In genomic region chr17:3972931-3973330, GRCh38 we compare ENCODE assay signal across 21 cellular contexts. TPM values are rescaled to one million over a fixed set of nuclear protein-coding genes. Genes with fewer than 3 reads are reported as not detected.
A peak's percentile ranks its signal among the peaks of the same experiment; 100 is the strongest.
DNase-seq lines count a peak whose midpoint lies in the region; ATAC-seq, FAIRE-seq and TF ChIP-seq lines count a peak whose summit lies in the region.
"Had no signal": no experiment of that assay in that cellular context is flagged by ENCODE, and none has a peak within 500 bp of the region (broad histone marks: within the 10 kb centered on the region; RNA-seq: fewer than 3 reads in every experiment).

No MANE protein-coding gene starts in this region.

- H3K79me1 ChIP-seq in neuronal stem cell (ENCODE audit: low read depth, low read length): peaks cover 2% of the 10 kb centered on the region

- ATAC-seq in activated T-cell treated with anti-CD3 and anti-CD28 coated beads, Interleukin-2, amount 50 U/mL, for 72 hours (replicated peaks in 1 of 2): no peak
- no peak for ATAC-seq in activated T-cell treated with anti-CD3 and anti-CD28 coated beads, Interleukin-2, amount 50 U/mL, for 4 hours
- ATAC-seq in HG03175 (IDR thresholded peaks at IDR 0.05; ENCODE audit: unreplicated experiment): no peak
- ATAC-seq: activated CD4-positive, CD25-positive, alpha-beta regulatory T cell treated with anti-CD3 and anti-CD28 coated beads, Interleukin-2, amount 50 U/mL, for 24 hours had no signal

- peaks cover 0 to 6% of the 10 kb centered on the region in 2 donors for H3K4me1 ChIP-seq in neuronal stem cell (ENCODE audit: control insufficient read depth in 2 of 2, insufficient read depth in 1 of 2, low read depth in 1 of 2, low read length in 2 of 2)
- H3K4me1 ChIP-seq: A549 had no signal

- no peak overlapping the region for H3K14ac ChIP-seq in neuronal stem cell (ENCODE audit: low read length)

- no peak for TF ChIP-seq CTCF in chondrocyte (IDR thresholded peaks at IDR 0.05)

- no peaks in the 10 kb centered on the region for H3K36me3 ChIP-seq in neuronal stem cell (replicated peaks in 1 of 2; ENCODE audit: control insufficient read depth in 2 of 2, insufficient read depth in 2 of 2, low read length in 2 of 2)
- H3K36me3 ChIP-seq: esophagus muscularis mucosa, stomach, upper lobe of left lung had no signal

- no peak overlapping the region for H3K18ac ChIP-seq in neuronal stem cell (ENCODE audit: low read length)

- peaks cover 0 to 8% (median 0%) of the 10 kb centered on the region in 3 experiments for H3K27me3 ChIP-seq in neuronal stem cell (ENCODE audit: control insufficient read depth in 3 of 3, insufficient read depth in 3 of 3, low read depth in 1 of 3, low read length in 3 of 3)
- H3K27me3 ChIP-seq: esophagus muscularis mucosa, stomach, upper lobe of left lung had no signal

- H3K9me3 Mint-ChIP-seq in activated T-cell treated with anti-CD3 and anti-CD28 coated beads, Interleukin-2, amount 50 U/mL, for 72 hours: peaks cover 6 to 8% of the 10 kb centered on the region in 2 donors
- H3K9me3 Mint-ChIP-seq in activated T-cell treated with anti-CD3 and anti-CD28 coated beads, Interleukin-2, amount 50 U/mL, for 4 hours: peaks cover 7% of the 10 kb centered on the region
- peaks cover 8% of the 10 kb centered on the region for H3K9me3 Mint-ChIP-seq in chondrocyte (ENCODE audit: low read depth)

- H3K9ac ChIP-seq in neuronal stem cell (ENCODE audit: low read depth, low read length, poor library complexity): no peak overlapping the region

- FAIRE-seq in HTR-8/SVneo (lab: Jason Lieb, UNC): peak; percentile 42
- FAIRE-seq: A549 had no signal

- no peak overlapping the region for H4K91ac ChIP-seq in neuronal stem cell (ENCODE audit: low read depth, low read length, poor library complexity)

- no peak overlapping the region for H4K8ac ChIP-seq in neuronal stem cell (ENCODE audit: low read depth, low read length)

- H3K23ac ChIP-seq in neuronal stem cell (ENCODE audit: low read depth, low read length, poor library complexity): no peak overlapping the region

- no peak overlapping the region for H2BK15ac ChIP-seq in neuronal stem cell (ENCODE audit: low read length)

- H3K9me3 ChIP-seq in neuronal stem cell (replicated peaks in 1 of 2; ENCODE audit: control insufficient read depth in 2 of 2, insufficient read depth in 1 of 2, low read depth in 1 of 2, low read length in 2 of 2): peaks cover 4 to 8% of the 10 kb centered on the region in 2 donors

- no peak overlapping the region for H3K4me2 ChIP-seq in neuronal stem cell (ENCODE audit: insufficient read depth, low read length, poor library complexity, severe bottlenecking)
- H3K4me2 ChIP-seq: A549 had no signal

- no peak for DNase-seq in activated T-cell treated with anti-CD3 and anti-CD28 coated beads, Interleukin-2, amount 50 U/mL, for 72 hours
- DNase-seq in activated T-cell treated with anti-CD3 and anti-CD28 coated beads, Interleukin-2, amount 50 U/mL, for 4 hours: no peak
- DNase-seq in HTR-8/SVneo (ENCODE audit: insufficient read length, low spot score): no peak
- peak; percentile 54 for DNase-seq in chondrocyte (ENCODE audit: low spot score)
- DNase-seq in neuronal stem cell (ENCODE audit: low spot score): no peak
- no peak for DNase-seq in HCEC 1CT
- DNase-seq in GDM1 (lab: John Stamatoyannopoulos, UW): no peak
- DNase-seq: activated naive CD4-positive, alpha-beta T cell treated with Interleukin-2 at 50 U/mL for 16 hours; DMS79; NCI-H1694; NCI-H226; NK-92 treated with Interleukin-12 subunit alpha and Interleukin-12 subunit beta, amount 100 ng/mL, for 24 hours; stomach; upper lobe of left lung had no signal

- H2BK120ac ChIP-seq in neuronal stem cell (ENCODE audit: low read depth, low read length): no peak overlapping the region

- H3K27me3 Mint-ChIP-seq in activated T-cell treated with anti-CD3 and anti-CD28 coated beads, Interleukin-2, amount 50 U/mL, for 72 hours (ENCODE audit: low read depth): no peaks in the 10 kb centered on the region
- H3K27me3 Mint-ChIP-seq in activated T-cell treated with anti-CD3 and anti-CD28 coated beads, Interleukin-2, amount 50 U/mL, for 4 hours (ENCODE audit: low read depth): peaks cover 2% of the 10 kb centered on the region
- peaks cover 11% of the 10 kb centered on the region for H3K27me3 Mint-ChIP-seq in chondrocyte (ENCODE audit: low read depth)

- H2BK5ac ChIP-seq in neuronal stem cell (ENCODE audit: low read length): no peak overlapping the region

- no peak overlapping the region for H3K27ac ChIP-seq in neuronal stem cell (replicated peaks; ENCODE audit: low read length)
- H3K27ac ChIP-seq: A549, dorsolateral prefrontal cortex, esophagus muscularis mucosa, stomach had no signal

- no peak overlapping the region for H3K4me3 ChIP-seq in neuronal stem cell (ENCODE audit: low read length in 2 of 2)
- H3K4me3 ChIP-seq: A549, dorsolateral prefrontal cortex, esophagus muscularis mucosa, stomach, upper lobe of left lung had no signal

- H3K36me3 Mint-ChIP-seq in activated T-cell treated with anti-CD3 and anti-CD28 coated beads, Interleukin-2, amount 50 U/mL, for 72 hours (ENCODE audit: insufficient read depth in 2 of 2): peaks cover 6% of the 10 kb centered on the region in 2 donors
- H3K36me3 Mint-ChIP-seq in activated T-cell treated with anti-CD3 and anti-CD28 coated beads, Interleukin-2, amount 50 U/mL, for 4 hours (ENCODE audit: insufficient read depth): no peaks in the 10 kb centered on the region
- peaks cover 2% of the 10 kb centered on the region for H3K36me3 Mint-ChIP-seq in chondrocyte (ENCODE audit: low read depth)

- H2AK5ac ChIP-seq in neuronal stem cell (ENCODE audit: low read depth, low read length): peak overlapping the region; percentile 46

- WGBS in neuronal stem cell (ENCODE audit: extremely low coverage in 2 of 2, insufficient read length in 2 of 2, insufficient replicate concordance in 1 of 2), 2 donors: no CpG with 5 or more reads among the region's 5 CpGs

- H3K4ac ChIP-seq in neuronal stem cell (ENCODE audit: low read length): no peak overlapping the region

- no peak overlapping the region for H2BK12ac ChIP-seq in neuronal stem cell (ENCODE audit: low read length)

- no peak overlapping the region for H2AFZ ChIP-seq in neuronal stem cell (ENCODE audit: low read length)

- H3K4me3 Mint-ChIP-seq in activated T-cell treated with anti-CD3 and anti-CD28 coated beads, Interleukin-2, amount 50 U/mL, for 72 hours: peak overlapping the region; percentile 54 to 55
- no peak overlapping the region for H3K4me3 Mint-ChIP-seq in activated T-cell treated with anti-CD3 and anti-CD28 coated beads, Interleukin-2, amount 50 U/mL, for 4 hours
- H3K4me3 Mint-ChIP-seq in chondrocyte (ENCODE audit: unreplicated experiment): no peak overlapping the region
- H3K4me3 Mint-ChIP-seq: neural crest cell had no signal

- peaks cover 23% of the 10 kb centered on the region for H3K4me1 Mint-ChIP-seq in activated T-cell treated with anti-CD3 and anti-CD28 coated beads, Interleukin-2, amount 50 U/mL, for 72 hours (ENCODE audit: low read depth)
- peaks cover 26% of the 10 kb centered on the region for H3K4me1 Mint-ChIP-seq in activated T-cell treated with anti-CD3 and anti-CD28 coated beads, Interleukin-2, amount 50 U/mL, for 4 hours (ENCODE audit: low read depth)
- H3K4me1 Mint-ChIP-seq in chondrocyte (ENCODE audit: low read depth): peaks cover 6% of the 10 kb centered on the region
- H3K4me1 Mint-ChIP-seq: neural crest cell had no signal

- no peak overlapping the region for H3K27ac Mint-ChIP-seq in activated T-cell treated with anti-CD3 and anti-CD28 coated beads, Interleukin-2, amount 50 U/mL, for 72 hours
- H3K27ac Mint-ChIP-seq in chondrocyte (ENCODE audit: unreplicated experiment): no peak overlapping the region

RNA-seq across cellular contexts. Expression of gene ATP2A3, which starts 8.7 kb away (rescaled TPM):
- total RNA-seq in activated T-cell treated with anti-CD3 and anti-CD28 coated beads, Interleukin-2, amount 50 U/mL, for 72 hours: 100 to 1,000 TPM; 108 to 109 TPM
- 10 to 100 TPM; 55.8 to 68.8 (median 63.6) TPM for total RNA-seq in activated T-cell treated with anti-CD3 and anti-CD28 coated beads, Interleukin-2, amount 50 U/mL, for 4 hours
- 0.53 to 1.7 TPM (median 1.5 TPM) in 3 replicates for total RNA-seq in chondrocyte
- polyA plus RNA-seq in neuronal stem cell (2013, experiment 1 of 2): 1.7 TPM
- 2.6 TPM for polyA plus RNA-seq in neuronal stem cell (2013, experiment 2 of 2)

RNA-seq across cellular contexts. Expression of gene P2RX1, which starts 56.7 kb away (rescaled TPM):
- total RNA-seq in activated T-cell treated with anti-CD3 and anti-CD28 coated beads, Interleukin-2, amount 50 U/mL, for 72 hours: 1 to 10 TPM; 1.6 to 2.3 TPM
- total RNA-seq in activated T-cell treated with anti-CD3 and anti-CD28 coated beads, Interleukin-2, amount 50 U/mL, for 4 hours: under 1 TPM; 0.13 to 0.52 (median 0.21) TPM
- not detected in 3 replicates for total RNA-seq in chondrocyte
- polyA plus RNA-seq in neuronal stem cell (2013, experiment 1 of 2): not detected
- not detected for polyA plus RNA-seq in neuronal stem cell (2013, experiment 2 of 2)
- total RNA-seq: lung microvascular endothelial cell, neural crest cell had no signal

Comparison
In these comparisons a context has a peak if more than half of its experiments do, and no peak if none do; other contexts are left out.
1. H3K4me3 Mint-ChIP-seq: peak in activated T-cell treated with anti-CD3 and anti-CD28 coated beads, Interleukin-2, amount 50 U/mL, for 72 hours (2 of 2); none in activated T-cell treated with anti-CD3 and anti-CD28 coated beads, Interleukin-2, amount 50 U/mL, for 4 hours (single experiment) and chondrocyte (single experiment).
2. RNA of gene ATP2A3, which starts 8.7 kb away (total RNA-seq): 108 to 109 TPM in activated T-cell treated with anti-CD3 and anti-CD28 coated beads, Interleukin-2, amount 50 U/mL, for 72 hours and 55.8 to 68.8 TPM in activated T-cell treated with anti-CD3 and anti-CD28 coated beads, Interleukin-2, amount 50 U/mL, for 4 hours; 0.53 to 1.7 TPM in chondrocyte; every median in the first group is over 10 times any median in the second.